8 cellular contexts compared by ENCODE assay signal in genomic region chr22:37485006-37485713, GRCh38. TPM values are rescaled to one million over a fixed set of nuclear protein-coding genes. Genes with fewer than 3 reads are reported as not detected.
DNase-seq lines count a peak whose midpoint lies in the region; ATAC-seq and TF ChIP-seq lines count a peak whose summit lies in the region.

No MANE protein-coding gene starts in this region.

- no peak for TF ChIP-seq POLR2A in thyroid gland (IDR thresholded peaks at IDR 0.05)

- no peaks in the 10 kb centered on the region for H3K9me3 Mint-ChIP-seq in activated naive CD8-positive, alpha-beta T cell treated with anti-CD3 and anti-CD28 coated beads, Interleukin-2, amount 50 U/mL, for 24 hours

- peak overlapping the region; percentile 97 for H3K27ac Mint-ChIP-seq in activated naive CD8-positive, alpha-beta T cell treated with anti-CD3 and anti-CD28 coated beads, Interleukin-2, amount 50 U/mL, for 24 hours

- peak overlapping the region; percentile 97 for H3K4me3 Mint-ChIP-seq in activated naive CD8-positive, alpha-beta T cell treated with anti-CD3 and anti-CD28 coated beads, Interleukin-2, amount 50 U/mL, for 24 hours

- H3K36me3 ChIP-seq in neutrophil (peaks cover 4% of the 10 kb centered on the region), thyroid gland (no peaks in the 10 kb centered on the region)

- no peaks in the 10 kb centered on the region for H3K9me3 ChIP-seq in neutrophil
- H3K9me3 ChIP-seq in thyroid gland, result no peaks in the 10 kb centered on the region

- H3K27me3 ChIP-seq in neutrophil, result no peaks in the 10 kb centered on the region
- H3K27me3 ChIP-seq in thyroid gland, result no peaks in the 10 kb centered on the region

- H3K36me3 Mint-ChIP-seq in activated naive CD8-positive, alpha-beta T cell treated with anti-CD3 and anti-CD28 coated beads, Interleukin-2, amount 50 U/mL, for 24 hours (ENCODE audit: low read depth), result peaks cover 34% of the 10 kb centered on the region

- peaks cover 57% of the 10 kb centered on the region for H3K4me1 Mint-ChIP-seq in activated naive CD8-positive, alpha-beta T cell treated with anti-CD3 and anti-CD28 coated beads, Interleukin-2, amount 50 U/mL, for 24 hours

- TF ChIP-seq CTCF in neutrophil (IDR thresholded peaks at IDR 0.05), result no peak
- TF ChIP-seq CTCF in thyroid gland (IDR thresholded peaks at IDR 0.05), result no peak

- peak overlapping the region; percentile 96 for H3K27ac ChIP-seq in neutrophil
- peak overlapping the region; percentile 39 to 73 (median 67) for H3K27ac ChIP-seq in thyroid gland

- intact Hi-C loops in thyroid gland (cut with DNase I), result no loop called here

- H3K4me3 ChIP-seq in neutrophil (ENCODE audit: low read depth in 1 of 2, low read length in 1 of 2) (peak overlapping the region; percentile 88 to 89), thyroid gland (replicated peaks in 1 of 3) (peak overlapping the region in 1 of 3 donors; percentile 18)

- DNase-seq in T-helper 22 cell (ENCODE audit: low read depth) (peak; percentile 43), thyroid gland (peak in 1 of 2 donors; percentile 14), NCI-H1092 (lab: John Stamatoyannopoulos, UW) (no peak), ecto neural progenitor cell (ENCODE audit: low spot score) (no peak)
- peak; percentile 61 for DNase-seq in activated naive CD8-positive, alpha-beta T cell treated with anti-CD3 and anti-CD28 coated beads, Interleukin-2, amount 50 U/mL, for 24 hours

- WGBS in thyroid gland, 2 donors, result 80 to 85% methylated on average over 18 to 24 of the region's 29 CpGs

- H3K27me3 Mint-ChIP-seq in activated naive CD8-positive, alpha-beta T cell treated with anti-CD3 and anti-CD28 coated beads, Interleukin-2, amount 50 U/mL, for 24 hours, result no peaks in the 10 kb centered on the region

- peak; percentile 24 for ATAC-seq in GM18498 (IDR thresholded peaks at IDR 0.05; ENCODE audit: unreplicated experiment)
- peak; percentile 12 for ATAC-seq in activated naive CD8-positive, alpha-beta T cell treated with anti-CD3 and anti-CD28 coated beads, Interleukin-2, amount 50 U/mL, for 24 hours
- no peak for ATAC-seq in HG02678 (IDR thresholded peaks at IDR 0.05; ENCODE audit: unreplicated experiment)

- peaks cover 32 to 41% of the 10 kb centered on the region in 2 experiments for H3K4me1 ChIP-seq in neutrophil (ENCODE audit: control insufficient read depth in 1 of 2, insufficient read depth in 1 of 2, low read depth in 1 of 2, low read length in 1 of 2)
- peaks cover 9 to 26% of the 10 kb centered on the region in 2 donors for H3K4me1 ChIP-seq in thyroid gland

RNA-seq across cellular contexts. Expression of gene MFNG, which starts 1.0 kb away (rescaled TPM):
- total RNA-seq in thyroid gland, result 10 to 100 TPM; 15.2 to 30.6 (median 19.2) TPM

RNA-seq across cellular contexts. Expression of gene CARD10, which starts 34.1 kb away (rescaled TPM):
- 10 to 100 TPM in 3 of 4 donors, 1 to 10 TPM in 1; 6.5 to 17.3 (median 11.0) TPM for total RNA-seq in thyroid gland

RNA-seq across cellular contexts. Expression of gene ELFN2, which starts 57.9 kb away (rescaled TPM):
- total RNA-seq in thyroid gland, result under 1 TPM in 1 of 4 donors, not detected in 3; 0.05 TPM

Comparison
In these comparisons a context has a peak if more than half of its experiments do, and no peak if none do; other contexts are left out.
1. DNase-seq: peak in T-helper 22 cell (single experiment) and activated naive CD8-positive, alpha-beta T cell treated with anti-CD3 and anti-CD28 coated beads, Interleukin-2, amount 50 U/mL, for 24 hours (single experiment); none in NCI-H1092 (single experiment) and ecto neural progenitor cell (single experiment).